Comparison of ENCODE assay signal across 9 cellular contexts in genomic region chr11:35214792-35215193, GRCh38.
DNase-seq lines count a peak whose midpoint lies in the region; ATAC-seq and TF ChIP-seq lines count a peak whose summit lies in the region.
"Had no signal": no experiment of that assay in that cellular context is flagged by ENCODE, and none has a peak within 500 bp of the region (broad histone marks: within the 10 kb centered on the region; RNA-seq: fewer than 3 reads in every experiment).

No MANE protein-coding gene starts in this region.

- no peaks in the 10 kb centered on the region for H3K9me2 ChIP-seq in OCI-LY7 (ENCODE audit: insufficient read depth, low read length)

- H3K27me3 Mint-ChIP-seq in natural killer cell (ENCODE audit: low read depth in 2 of 2), result no peaks in the 10 kb centered on the region

- H3K36me3 Mint-ChIP-seq in natural killer cell, result peaks cover 20% of the 10 kb centered on the region

- no peak overlapping the region for H3K4me3 Mint-ChIP-seq in natural killer cell

- TF ChIP-seq CTCF in brain microvascular endothelial cell (IDR thresholded peaks at IDR 0.05; ENCODE audit: low read depth, low read length, missing control alignments) (no peak), natural killer cell (IDR thresholded peaks at IDR 0.05) (no peak), OCI-LY7 (conservative IDR thresholded peaks at IDR 0.05; ENCODE audit: low read length) (no peak)

- peaks cover 29 to 36% of the 10 kb centered on the region in 2 donors for H3K4me1 Mint-ChIP-seq in natural killer cell

- H3K9me3 Mint-ChIP-seq in natural killer cell, result peaks cover 0 to 3% of the 10 kb centered on the region in 2 donors

- intact Hi-C loops in natural killer cell (cut with micrococcal nuclease) (no loop called here), OCI-LY7 (cut with micrococcal nuclease; ENCODE audit: unreplicated experiment) (no loop called here)

- no peaks in the 10 kb centered on the region for H3K27me3 ChIP-seq in MG63
- H3K27me3 ChIP-seq in brain microvascular endothelial cell (replicated peaks), result no peaks in the 10 kb centered on the region
- H3K27me3 ChIP-seq: dorsolateral prefrontal cortex had no signal

- no peak overlapping the region for H2AFZ ChIP-seq in OCI-LY7 (ENCODE audit: low read length)

- peak; percentile 26 to 60 (median 54) for ATAC-seq in natural killer cell

- H3K27ac ChIP-seq in brain microvascular endothelial cell, result peak overlapping the region; percentile 95
- H3K27ac ChIP-seq in OCI-LY7 (ENCODE audit: low read depth, low read length, poor library complexity, severe bottlenecking), result no peak overlapping the region
- H3K27ac ChIP-seq: dorsolateral prefrontal cortex had no signal

- no peaks in the 10 kb centered on the region for H3K4me1 ChIP-seq in OCI-LY7 (ENCODE audit: insufficient read depth, low read length, poor library complexity, severe bottlenecking)

- no peaks in the 10 kb centered on the region for H3K79me2 ChIP-seq in OCI-LY7 (ENCODE audit: insufficient read depth, low read depth, low read length)

- DNase-seq in AG20443 (ENCODE audit: low spot score) (peak; percentile 72), MG63 (peak; percentile 93), brain microvascular endothelial cell (peak; percentile 98), natural killer cell (no peak), DMS153 treated with DMSO at 0.1 percent for 48 hours (lab: John Stamatoyannopoulos, UW; ENCODE audit: unreplicated experiment) (no peak), NCI-H1694 treated with DMSO at 0.1 percent for 48 hours (lab: John Stamatoyannopoulos, UW) (no peak), OCI-LY7 (ENCODE audit: low spot score) (no peak), NCI-H524 (lab: John Stamatoyannopoulos, UW) (no peak)
- DNase-seq: dorsolateral prefrontal cortex had no signal

- no peaks in the 10 kb centered on the region; the same call in 1 of the 2 replicates for H3K9me3 ChIP-seq in MG63
- H3K9me3 ChIP-seq in OCI-LY7 (ENCODE audit: low read length), result no peaks in the 10 kb centered on the region

- no peaks in the 10 kb centered on the region for H4K20me1 ChIP-seq in OCI-LY7 (ENCODE audit: insufficient read depth, low read length)

- peak overlapping the region; percentile 5 to 80 for H3K27ac Mint-ChIP-seq in natural killer cell

- no TSS peak for BruUV-seq in OCI-LY7 (replicated peaks; lab: Mats Ljungman, UMichigan)

- H3K4me3 ChIP-seq in MG63 (no peak overlapping the region), brain microvascular endothelial cell (ENCODE audit: low read depth, low read length) (no peak overlapping the region), OCI-LY7 (ENCODE audit: low read depth, low read length, poor library complexity, severe bottlenecking) (no peak overlapping the region)
- H3K4me3 ChIP-seq: dorsolateral prefrontal cortex had no signal

- CTCF ChIA-PET in OCI-LY7 (lab: Charles Lee; ENCODE audit: unreplicated experiment), result no interaction called here

- no peak overlapping the region for H3K4me2 ChIP-seq in OCI-LY7 (ENCODE audit: low read length)

- peaks cover 99% of the 10 kb centered on the region for H3K36me3 ChIP-seq in MG63
- H3K36me3 ChIP-seq in brain microvascular endothelial cell (replicated peaks), result peaks cover 20% of the 10 kb centered on the region
- no peaks in the 10 kb centered on the region for H3K36me3 ChIP-seq in OCI-LY7 (ENCODE audit: insufficient read depth, low read length)

- POLR2A ChIA-PET in OCI-LY7 (lab: Charles Lee), result no interaction called here

- in situ Hi-C loops in brain microvascular endothelial cell (cut with HindIII; ENCODE audit: low pct_ligation_motif_present, low sequenced_read_pairs), result no loop called here

Comparison
In these comparisons a context has a peak if more than half of its experiments do, and no peak if none do; other contexts are left out.
1. DNase-seq: peak in AG20443 (single experiment), MG63 (single experiment) and brain microvascular endothelial cell (single experiment); none in natural killer cell (single experiment), DMS153 treated with DMSO at 0.1 percent for 48 hours (single experiment), NCI-H1694 treated with DMSO at 0.1 percent for 48 hours (single experiment), OCI-LY7 (single experiment) and NCI-H524 (0 of 2).